17 cellular contexts compared by ENCODE assay signal in the genomic region with DNA sequence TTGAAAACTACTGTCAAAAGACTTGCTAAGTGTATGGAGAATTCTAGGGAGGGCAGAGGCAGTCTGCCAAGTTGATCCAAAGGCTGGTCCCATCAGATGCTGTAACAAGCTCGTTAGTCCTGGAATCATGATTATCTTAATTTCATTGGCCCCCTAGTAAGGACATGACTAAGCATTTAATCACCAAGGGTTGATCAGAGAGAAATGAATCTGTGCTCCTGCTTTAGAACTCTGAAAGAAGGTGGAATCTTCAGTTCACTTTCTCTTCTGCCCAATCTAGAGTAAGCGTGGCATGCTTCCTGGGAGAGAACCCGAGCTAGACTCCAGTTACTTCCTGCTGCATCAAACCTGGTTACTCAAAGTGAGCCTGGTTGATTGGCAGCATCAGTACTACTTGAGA. TPM values are rescaled to one million over a fixed set of nuclear protein-coding genes. Genes with fewer than 3 reads are reported as not detected.
DNase-seq lines count a peak whose midpoint lies in the region; ATAC-seq, FAIRE-seq and TF ChIP-seq lines count a peak whose summit lies in the region.
"Had no signal": no experiment of that assay in that cellular context is flagged by ENCODE, and none has a peak within 500 bp of the region (broad histone marks: within the 10 kb centered on the region; RNA-seq: fewer than 3 reads in every experiment).

No MANE protein-coding gene starts in this region.

- no peak overlapping the region for H3K9ac ChIP-seq in K562 (ENCODE audit: insufficient read depth in 1 of 2, low read depth in 2 of 2, low read length in 2 of 2)

- H3K79me2 ChIP-seq in K562 (ENCODE audit: control insufficient read depth, insufficient read depth, low read length): no peaks in the 10 kb centered on the region

- H3K4me3 Mint-ChIP-seq in Calu3 (ENCODE audit: low read depth, unreplicated experiment) (no peak overlapping the region), immature natural killer cell (no peak overlapping the region)

- no peaks in the 10 kb centered on the region for H3K36me3 ChIP-seq in K562 (ENCODE audit: control insufficient read depth, insufficient read depth, low read length)
- no peaks in the 10 kb centered on the region for H3K36me3 ChIP-seq in mucosa of descending colon (ENCODE audit: low read depth)
- H3K36me3 ChIP-seq: right atrium auricular region had no signal

- H3K36me3 Mint-ChIP-seq in Calu3 (ENCODE audit: insufficient read depth, unreplicated experiment) (no peaks in the 10 kb centered on the region), immature natural killer cell (no peaks in the 10 kb centered on the region)

- POLR2A ChIA-PET in K562 (lab: Yijun Ruan, JAX): no interaction called here

- TF ChIP-seq CTCF in Calu3 (IDR thresholded peaks at IDR 0.05; ENCODE audit: unreplicated experiment) (no peak), K562 (IDR thresholded peaks at IDR 0.05 in 2 of 3, conservative IDR thresholded peaks at IDR 0.05 in 1 of 3; ENCODE audit: insufficient read depth in 2 of 3, low read depth in 1 of 3, low read length in 3 of 3) (no peak), mucosa of descending colon (IDR thresholded peaks at IDR 0.05) (no peak)

- H3K9me3 Mint-ChIP-seq in Calu3 (ENCODE audit: low read depth, unreplicated experiment) (no peaks in the 10 kb centered on the region), immature natural killer cell (peaks cover 0 to 4% (median 0%) of the 10 kb centered on the region in 6 donors)

- no peak for DNase-seq in Calu3
- DNase-seq in HT-29 (ENCODE audit: low spot score): peak; percentile 2
- no peak for DNase-seq in K562 (ENCODE audit: extremely low read depth in 1 of 4, low spot score in 3 of 4)
- DNase-seq in mucosa of descending colon: no peak
- DNase-seq in immature natural killer cell: no peak
- no peak for DNase-seq in AG08396 (ENCODE audit: low spot score)
- no peak for DNase-seq in left lobe of liver (ENCODE audit: low spot score)
- DNase-seq: activated gamma-delta T cell, glutamatergic neuron, midbrain, NCI-H1417 treated with DMSO at 0.1 percent for 48 hours, NCI-H226, SHP77 had no signal

- H3K27ac Mint-ChIP-seq in Calu3 (ENCODE audit: unreplicated experiment) (peak overlapping the region; percentile 16), immature natural killer cell (no peak overlapping the region)

- H3K9me1 ChIP-seq in K562 (ENCODE audit: control insufficient read depth, insufficient read depth, low read length): no peaks in the 10 kb centered on the region

- in situ Hi-C loops in K562 (cut with MboI): no loop called here

- no peak overlapping the region for H2AFZ ChIP-seq in K562 (ENCODE audit: low read depth, low read length)

- ATAC-seq in K562 (no peak), mucosa of descending colon (peak; percentile 28), HG02759 (IDR thresholded peaks at IDR 0.05; ENCODE audit: unreplicated experiment) (no peak), left lobe of liver (no peak)

- H3K27me3 ChIP-seq in K562 (ENCODE audit: control insufficient read depth in 2 of 2, insufficient read depth in 2 of 2, low read length in 2 of 2): no peaks in the 10 kb centered on the region
- H3K27me3 ChIP-seq: right atrium auricular region had no signal

- no peak overlapping the region for H3K4me2 ChIP-seq in K562 (ENCODE audit: insufficient read depth, low read length)

- no peak for FAIRE-seq in K562 (lab: Jason Lieb, UNC)

- no peak for TF ChIP-seq EP300 in K562 (IDR thresholded peaks at IDR 0.05; ENCODE audit: low read length)

- no peaks in the 10 kb centered on the region for H3K27me3 Mint-ChIP-seq in Calu3 (ENCODE audit: unreplicated experiment)
- peaks cover 0 to 12% (median 0%) of the 10 kb centered on the region in 3 donors for H3K27me3 Mint-ChIP-seq in immature natural killer cell (ENCODE audit: low read depth in 3 of 3)

- H3K9me3 ChIP-seq in K562 (replicated peaks; ENCODE audit: control insufficient read depth, insufficient read depth, low read depth, low read length) (no peaks in the 10 kb centered on the region), mucosa of descending colon (no peaks in the 10 kb centered on the region)
- H3K9me3 ChIP-seq: right atrium auricular region had no signal

- 2% methylated on average over 3 of the region's 3 CpGs for WGBS in K562 (ENCODE audit: insufficient coverage, low coverage, missing lambda C conversion rate)

- intact Hi-C loops in Calu3 (cut with micrococcal nuclease; ENCODE audit: unreplicated experiment): no loop called here
- intact Hi-C loops in K562 (cut with micrococcal nuclease): no loop called here
- intact Hi-C loops in mucosa of descending colon (cut with DNase I, micrococcal nuclease): no loop called here

- H3K4me1 Mint-ChIP-seq in Calu3 (ENCODE audit: low read depth, unreplicated experiment) (peaks cover 15% of the 10 kb centered on the region), immature natural killer cell (peaks cover 0 to 11% of the 10 kb centered on the region in 2 donors)

- CTCF ChIA-PET in Calu3 (lab: Charles Lee) (interaction anchor here (1.1 kb wide), 1 partner anchor 9 kb away, joined by 3 read pairs; no protein-coding TSS in a partner anchor), K562 (lab: Yijun Ruan, JAX; ENCODE audit: low intra/inter-chr PET ratio) (no interaction called here)

- no peak for TF ChIP-seq RAD21 in K562 (CRISPR knock-in tag; conservative IDR thresholded peaks at IDR 0.05 in 1 of 2, IDR thresholded peaks at IDR 0.05 in 1 of 2)

- no peak for TF ChIP-seq POLR2A in K562 (conservative IDR thresholded peaks at IDR 0.05)

- H3K4me3 ChIP-seq in K562: no peak overlapping the region
- no peak overlapping the region for H3K4me3 ChIP-seq in mucosa of descending colon
- H3K4me3 ChIP-seq: right atrium auricular region had no signal

- H3K4me1 ChIP-seq in K562 (replicated peaks in 1 of 2; ENCODE audit: control insufficient read depth in 2 of 2, insufficient read depth in 2 of 2, low read length in 2 of 2): no peaks in the 10 kb centered on the region
- H3K4me1 ChIP-seq in mucosa of descending colon (ENCODE audit: low read depth): peaks cover 21% of the 10 kb centered on the region

- no peaks in the 10 kb centered on the region for H4K20me1 ChIP-seq in K562 (replicated peaks; ENCODE audit: control insufficient read depth, insufficient read depth, low read length)

- BruUV-seq in Calu3 (replicated peaks; lab: Mats Ljungman, UMichigan) (no TSS peak), K562 (replicated peaks; lab: Mats Ljungman, UMichigan) (no TSS peak)

- no peak overlapping the region for H3K27ac ChIP-seq in K562 (ENCODE audit: extremely low read depth, low read depth, low read length)
- H3K27ac ChIP-seq: HL-60, right atrium auricular region had no signal

TF ChIP-seq in K562, 482 proteins besides CTCF, POLR2A, EP300 and RAD21:
- TF ChIP-seq MAFG (tag; conservative IDR thresholded peaks at IDR 0.05): peak; percentile 42; the same call in 1 of the 2 replicates
- TF ChIP-seq MCM3 (IDR thresholded peaks at IDR 0.05): no peak

RNA-seq across cellular contexts. Expression of a gene that starts 26.7 kb away (rescaled TPM):
- 0.87 and 1.3 TPM in 2 replicates for total RNA-seq in Calu3 (2022)
- 2.1 and 3.1 TPM in 2 replicates for total RNA-seq in HT-29 (2014; rRNA removed; shearing (Covaris generic))
- not detected in 2 replicates for total RNA-seq in K562 (2011; cell fraction: chromatin; rRNA removed; ENCODE audit: low replicate concordance)
- not detected in 2 replicates for total RNA-seq in K562 (2011; cell fraction: nucleolus; rRNA removed)
- not detected in 2 replicates for total RNA-seq in K562 (2011; cell fraction: nucleoplasm; rRNA removed)
- total RNA-seq in K562 (2014; rRNA removed): not detected in 2 replicates
- not detected in 2 replicates for total RNA-seq in K562 (2014; rRNA removed; fragmentation: Illumina TruSeq; extraction: Trizol)
- total RNA-seq in K562 (2015; rRNA removed; fragmentation: Illumina TruSeq; extraction: Trizol): not detected in 2 replicates
- not detected in 2 replicates for total RNA-seq in K562 (2021)
- polyA plus RNA-seq in K562 (2011; rRNA removed): not detected in 2 replicates
- not detected in 2 replicates for polyA plus RNA-seq in K562 (2011; cell fraction: cytosol; rRNA removed)
- polyA plus RNA-seq in K562 (2011; cell fraction: nucleus; rRNA removed): not detected in 2 replicates
- polyA plus RNA-seq in K562 (2012): not detected in 2 replicates
- not detected in 2 replicates for polyA plus RNA-seq in K562 (2014; fragmentation: Illumina TruSeq; extraction: Trizol)
- not detected for polyA plus RNA-seq in K562 (2014; fragmentation: Nextera tagmentation; extraction: Ambion mirVana)
- not detected in 2 replicates for polyA plus RNA-seq in K562 (2014; rRNA removed)
- not detected in 2 replicates for polyA minus RNA-seq in K562 (2011; rRNA and poly(A)+ RNA removed)
- not detected in 2 replicates for polyA minus RNA-seq in K562 (2011; cell fraction: cytosol; rRNA and poly(A)+ RNA removed)
- not detected in 2 replicates for polyA minus RNA-seq in K562 (2011; cell fraction: nucleus; rRNA and poly(A)+ RNA removed)
- 1 to 10 TPM in 2 of 3 donors, under 1 TPM in 1; 0.28 to 1.7 (median 1.1) TPM for total RNA-seq in mucosa of descending colon
- not detected for polyA plus RNA-seq in immature natural killer cell
- not detected for total RNA-seq in left lobe of liver
- total RNA-seq: subcutaneous adipose tissue had no signal
